In the genomic region with DNA sequence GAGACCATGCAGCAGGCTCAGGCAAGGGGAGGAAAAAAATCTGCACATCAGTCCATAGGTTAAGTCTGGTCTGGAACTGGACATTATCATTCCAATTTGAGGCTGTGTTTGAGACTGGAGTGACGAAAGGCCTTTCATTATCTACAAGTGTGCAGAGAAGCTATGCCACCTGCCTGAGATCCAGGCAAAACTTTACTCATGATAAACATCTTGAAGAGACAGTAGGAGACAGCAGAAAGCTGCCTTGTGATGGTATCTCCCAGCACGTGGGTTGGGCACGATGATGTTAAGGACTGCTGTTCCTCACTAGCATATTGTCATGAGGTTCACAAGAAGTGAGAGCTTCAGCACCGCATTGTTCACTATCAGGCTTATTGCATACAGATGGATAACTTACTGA, we compare ENCODE assay signal across 1 cellular context.
TF ChIP-seq lines count a peak whose summit lies in the region.

No MANE protein-coding gene starts in this region.

TF ChIP-seq in SK-N-SH treated with all-trans-retinoic acid at 6 μM for 48 hours, 23 proteins besides CTCF, POLR2A, EP300 and RAD21 (continued from another document):
- TF ChIP-seq, protein P1, sequence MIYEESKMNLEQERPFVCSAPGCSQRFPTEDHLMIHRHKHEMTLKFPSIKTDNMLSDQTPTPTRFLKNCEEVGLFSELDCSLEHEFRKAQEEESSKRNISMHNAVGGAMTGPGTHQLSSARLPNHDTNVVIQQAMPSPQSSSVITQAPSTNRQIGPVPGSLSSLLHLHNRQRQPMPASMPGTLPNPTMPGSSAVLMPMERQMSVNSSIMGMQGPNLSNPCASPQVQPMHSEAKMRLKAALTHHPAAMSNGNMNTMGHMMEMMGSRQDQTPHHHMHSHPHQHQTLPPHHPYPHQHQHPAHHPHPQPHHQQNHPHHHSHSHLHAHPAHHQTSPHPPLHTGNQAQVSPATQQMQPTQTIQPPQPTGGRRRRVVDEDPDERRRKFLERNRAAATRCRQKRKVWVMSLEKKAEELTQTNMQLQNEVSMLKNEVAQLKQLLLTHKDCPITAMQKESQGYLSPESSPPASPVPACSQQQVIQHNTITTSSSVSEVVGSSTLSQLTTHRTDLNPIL (CRISPR knock-in tag; IDR thresholded peaks at IDR 0.05; ENCODE audit: low read depth) = no peak
- TF ChIP-seq SNAI2 (CRISPR knock-in tag; IDR thresholded peaks at IDR 0.05) (no peak), BACH2 (CRISPR knock-in tag; IDR thresholded peaks at IDR 0.05; ENCODE audit: borderline replicate concordance) (no peak), ESRRG (CRISPR knock-in tag; IDR thresholded peaks at IDR 0.05) (no peak), PPARA (CRISPR knock-in tag; IDR thresholded peaks at IDR 0.05; ENCODE audit: borderline replicate concordance) (no peak), OSR1 (CRISPR knock-in tag; IDR thresholded peaks at IDR 0.05) (no peak), ZNF70 (CRISPR knock-in tag; IDR thresholded peaks at IDR 0.05) (no peak)
TF ChIP-seq in SK-N-SH treated with all-trans-retinoic acid at 6 μM for 48 hours: peak in this region for 0.
